In genomic region chr3:186544281-186544680, GRCh38 we compare ENCODE assay signal across 18 cellular contexts. TPM values are rescaled to one million over a fixed set of nuclear protein-coding genes. Genes with fewer than 3 reads are reported as not detected.
DNase-seq lines count a peak whose midpoint lies in the region; ATAC-seq, FAIRE-seq and TF ChIP-seq lines count a peak whose summit lies in the region.
"Had no signal": no experiment of that assay in that cellular context is flagged by ENCODE, and none has a peak within 500 bp of the region (broad histone marks: within the 10 kb centered on the region; RNA-seq: fewer than 3 reads in every experiment).

Gene CRYGS, minus strand, starts transcription at chr3:186544380. Its CDS starts 54 bp downstream, at chr3:186544326.

- no peak for ATAC-seq in K562
- no peak for ATAC-seq in activated CD8-positive, alpha-beta T cell treated with anti-CD3 and anti-CD28 coated beads, Interleukin-2, amount 10 ng/mL, durations not matched to agents 7 days and 5 days

- no peaks in the 10 kb centered on the region for H3K9me1 ChIP-seq in K562 (ENCODE audit: control insufficient read depth, insufficient read depth, low read length)

- in situ Hi-C loops in K562 (cut with MboI) = loop anchor here (5.0 kb wide), 2 partner anchors 287 to 562 kb away; no protein-coding TSS in a partner anchor

- 91% methylated on average over 2 of the region's 2 CpGs for WGBS in K562 (ENCODE audit: insufficient coverage, low coverage, missing lambda C conversion rate)

- H3K9me3 Mint-ChIP-seq in activated CD8-positive, alpha-beta T cell treated with anti-CD3 and anti-CD28 coated beads, Interleukin-2, amount 10 ng/mL, durations not matched to agents 7 days and 5 days (ENCODE audit: insufficient read depth) = no peaks in the 10 kb centered on the region
- H3K9me3 Mint-ChIP-seq: CD4-positive, alpha-beta T cell had no signal

- H3K27ac ChIP-seq in DOHH2 (ENCODE audit: low read depth, low read length) (no peak within 1 kb of the TSS), OCI-LY7 (ENCODE audit: low read depth, low read length, poor library complexity, severe bottlenecking) (no peak within 1 kb of the TSS), K562 (ENCODE audit: extremely low read depth, low read depth, low read length) (no peak within 1 kb of the TSS), osteoblast (ENCODE audit: low read depth, low read length) (peak within 1 kb of the TSS; percentile 4)

- no peaks in the 10 kb centered on the region for H3K9me2 ChIP-seq in DOHH2 (replicated peaks; ENCODE audit: control insufficient read depth, low read length)
- H3K9me2 ChIP-seq in OCI-LY7 (ENCODE audit: insufficient read depth, low read length) = no peaks in the 10 kb centered on the region

- no peak for FAIRE-seq in K562 (lab: Jason Lieb, UNC)
- FAIRE-seq: G401.6 had no signal

- TF ChIP-seq CTCF in DOHH2 (IDR thresholded peaks at IDR 0.05; ENCODE audit: low read depth, low read length, poor library complexity, severe bottlenecking) = no peak
- TF ChIP-seq CTCF in OCI-LY7 (conservative IDR thresholded peaks at IDR 0.05; ENCODE audit: low read length) = no peak
- TF ChIP-seq CTCF in K562 (IDR thresholded peaks at IDR 0.05 in 2 of 3, conservative IDR thresholded peaks at IDR 0.05 in 1 of 3; ENCODE audit: insufficient read depth in 2 of 3, low read depth in 1 of 3, low read length in 3 of 3) = no peak
- no peak for TF ChIP-seq CTCF in osteoblast (IDR thresholded peaks at IDR 0.05; ENCODE audit: extremely low read depth, low read depth, low read length)
- TF ChIP-seq CTCF in BE2C (IDR thresholded peaks at IDR 0.05; ENCODE audit: low read depth, low read length) = no peak

- 0 out of 2 replicates have a peak, but pooled peaks cover 6% of the 10 kb centered on the region for H3F3A ChIP-seq in DOHH2 (ENCODE audit: control insufficient read depth, insufficient read depth)

- H3K4me1 Mint-ChIP-seq in activated CD8-positive, alpha-beta T cell treated with anti-CD3 and anti-CD28 coated beads, Interleukin-2, amount 10 ng/mL, durations not matched to agents 7 days and 5 days (ENCODE audit: low read depth) = peaks cover 8% of the 10 kb centered on the region

- intact Hi-C loops in OCI-LY7 (cut with micrococcal nuclease; ENCODE audit: unreplicated experiment) (no loop called here), K562 (cut with micrococcal nuclease) (loop anchor here (10.0 kb wide), 1 partner anchor 71 kb away; the partner anchor contains the start of gene AHSG)

- H3K36me3 ChIP-seq in DOHH2 (ENCODE audit: control insufficient read depth, low read length) = peaks cover 24% of the 10 kb centered on the region
- H3K36me3 ChIP-seq in OCI-LY7 (ENCODE audit: insufficient read depth, low read length) = peaks cover 38% of the 10 kb centered on the region
- peaks cover 34% of the 10 kb centered on the region; the same call in 2 of the 3 replicates for H3K36me3 ChIP-seq in K562 (ENCODE audit: control insufficient read depth, insufficient read depth, low read length)
- peaks cover 5% of the 10 kb centered on the region for H3K36me3 ChIP-seq in osteoblast (ENCODE audit: insufficient read depth, low read length)
- H3K36me3 ChIP-seq in BE2C = peaks cover 13% of the 10 kb centered on the region

- TF ChIP-seq RAD21 in K562 (CRISPR knock-in tag; conservative IDR thresholded peaks at IDR 0.05 in 1 of 2, IDR thresholded peaks at IDR 0.05 in 1 of 2) = no peak

- H3K9me3 ChIP-seq in DOHH2 (ENCODE audit: control insufficient read depth, insufficient read depth, low read length) = no peaks in the 10 kb centered on the region
- H3K9me3 ChIP-seq in OCI-LY7 (ENCODE audit: low read length) = no peaks in the 10 kb centered on the region
- no peaks in the 10 kb centered on the region for H3K9me3 ChIP-seq in K562 (replicated peaks; ENCODE audit: control insufficient read depth, insufficient read depth, low read depth, low read length)
- H3K9me3 ChIP-seq in osteoblast (ENCODE audit: low read depth, low read length) = no peaks in the 10 kb centered on the region
- H3K9me3 ChIP-seq in BE2C = no peaks in the 10 kb centered on the region

- no peak within 1 kb of the TSS for H3K27ac Mint-ChIP-seq in activated CD8-positive, alpha-beta T cell treated with anti-CD3 and anti-CD28 coated beads, Interleukin-2, amount 10 ng/mL, durations not matched to agents 7 days and 5 days
- H3K27ac Mint-ChIP-seq: B cell; CD4-positive, alpha-beta T cell had no signal

- H3K36me3 Mint-ChIP-seq in activated CD8-positive, alpha-beta T cell treated with anti-CD3 and anti-CD28 coated beads, Interleukin-2, amount 10 ng/mL, durations not matched to agents 7 days and 5 days (ENCODE audit: low read depth) = peaks cover 16% of the 10 kb centered on the region

- H3K4me1 ChIP-seq in DOHH2 (ENCODE audit: control insufficient read depth, low read length) (peaks cover 15% of the 10 kb centered on the region), OCI-LY7 (ENCODE audit: insufficient read depth, low read length, poor library complexity, severe bottlenecking) (peaks cover 16% of the 10 kb centered on the region), K562 (replicated peaks in 1 of 2; ENCODE audit: control insufficient read depth in 2 of 2, insufficient read depth in 2 of 2, low read length in 2 of 2) (no peaks in the 10 kb centered on the region), osteoblast (ENCODE audit: insufficient read depth, low read length) (peaks cover 19% of the 10 kb centered on the region), BE2C (peaks cover 9% of the 10 kb centered on the region)

- H3K4me3 ChIP-seq in DOHH2 (ENCODE audit: low read length) (no peak within 1 kb of the TSS), OCI-LY7 (ENCODE audit: low read depth, low read length, poor library complexity, severe bottlenecking) (no peak within 1 kb of the TSS), K562 (no peak within 1 kb of the TSS), osteoblast (ENCODE audit: insufficient read depth, low read length) (no peak within 1 kb of the TSS), BE2C (ENCODE audit: low read depth, low read length) (no peak within 1 kb of the TSS)

- TF ChIP-seq POLR2A in K562 (conservative IDR thresholded peaks at IDR 0.05) = no peak

- CTCF ChIA-PET in OCI-LY7 (lab: Charles Lee; ENCODE audit: unreplicated experiment) (no interaction called here), K562 (lab: Yijun Ruan, JAX; ENCODE audit: low intra/inter-chr PET ratio) (no interaction called here)
- CTCF ChIA-PET in activated CD8-positive, alpha-beta T cell treated with anti-CD3 and anti-CD28 coated beads, Interleukin-2, amount 10 ng/mL, durations not matched to agents 7 days and 5 days (lab: Charles Lee) = interaction anchor here (1.1 to 7.8 kb wide), 3 partner anchors 9 to 601 kb away, joined by 4 to 64 read pairs (median 5); no protein-coding TSS in a partner anchor

- H3K27me3 ChIP-seq in DOHH2 (ENCODE audit: control insufficient read depth, low read length) = no peaks in the 10 kb centered on the region
- H3K27me3 ChIP-seq in K562 (ENCODE audit: control insufficient read depth in 2 of 2, insufficient read depth in 2 of 2, low read length in 2 of 2) = no peaks in the 10 kb centered on the region
- no peaks in the 10 kb centered on the region for H3K27me3 ChIP-seq in osteoblast (ENCODE audit: insufficient read depth, low read length)
- H3K27me3 ChIP-seq in BE2C = no peaks in the 10 kb centered on the region

- no peaks in the 10 kb centered on the region for H3K27me3 Mint-ChIP-seq in activated CD8-positive, alpha-beta T cell treated with anti-CD3 and anti-CD28 coated beads, Interleukin-2, amount 10 ng/mL, durations not matched to agents 7 days and 5 days (ENCODE audit: low read depth)
- H3K27me3 Mint-ChIP-seq: B cell; CD4-positive, alpha-beta T cell had no signal

- POLR2A ChIA-PET in OCI-LY7 (lab: Charles Lee) = interaction anchor here (0.6 to 1.3 kb wide), 2 partner anchors 8 to 326 kb away, joined by 4 to 5 read pairs; no protein-coding TSS in a partner anchor
- POLR2A ChIA-PET in K562 (lab: Yijun Ruan, JAX) = no interaction called here
- POLR2A ChIA-PET in activated CD8-positive, alpha-beta T cell treated with anti-CD3 and anti-CD28 coated beads, Interleukin-2, amount 10 ng/mL, durations not matched to agents 7 days and 5 days (lab: Charles Lee) = interaction anchor here (0.8 kb wide), 1 partner anchor 26 kb away, joined by 3 read pairs; the partner anchor contains the start of gene DNAJB11

- no peak within 1 kb of the TSS for H3K4me3 Mint-ChIP-seq in activated CD8-positive, alpha-beta T cell treated with anti-CD3 and anti-CD28 coated beads, Interleukin-2, amount 10 ng/mL, durations not matched to agents 7 days and 5 days
- H3K4me3 Mint-ChIP-seq: B cell; CD4-positive, alpha-beta T cell had no signal

- DNase-seq in OCI-LY7 (ENCODE audit: low spot score) (no peak), K562 (ENCODE audit: extremely low read depth in 1 of 4, low spot score in 3 of 4) (no peak), osteoblast (ENCODE audit: insufficient read length, low spot score, missing footprints) (peak; percentile 68), Ammon's horn (ENCODE audit: low spot score) (no peak), BE2C (no peak), GM19238 (ENCODE audit: insufficient read length, low spot score) (no peak)
- no peak for DNase-seq in activated CD8-positive, alpha-beta T cell treated with anti-CD3 and anti-CD28 coated beads, Interleukin-2, amount 10 ng/mL, durations not matched to agents 7 days and 5 days
- DNase-seq: CD4-positive, alpha-beta T cell; DMS79; GOT3; Kasumi-1; NCI-H187; NCI-H69; RPMI8226; SIG-M5 had no signal

- no peak within 1 kb of the TSS for H3K9ac ChIP-seq in K562 (ENCODE audit: insufficient read depth in 1 of 2, low read depth in 2 of 2, low read length in 2 of 2)

- no peaks in the 10 kb centered on the region for H4K20me1 ChIP-seq in DOHH2 (ENCODE audit: control insufficient read depth, insufficient read depth, low read depth, low read length)
- H4K20me1 ChIP-seq in OCI-LY7 (ENCODE audit: insufficient read depth, low read length) = no peaks in the 10 kb centered on the region
- no peaks in the 10 kb centered on the region for H4K20me1 ChIP-seq in K562 (replicated peaks; ENCODE audit: control insufficient read depth, insufficient read depth, low read length)
- H4K20me1 ChIP-seq in osteoblast (ENCODE audit: insufficient read depth, low read length) = no peaks in the 10 kb centered on the region

- H3K4me2 ChIP-seq in DOHH2 (ENCODE audit: low read length) (0 out of 2 replicates have a peak within 1 kb of the TSS, but pooled peaks have one; percentile 25), OCI-LY7 (ENCODE audit: low read length) (0 out of 2 replicates have a peak within 1 kb of the TSS, but pooled peaks have one; percentile 7), K562 (ENCODE audit: insufficient read depth, low read length) (no peak within 1 kb of the TSS), osteoblast (ENCODE audit: insufficient read depth, low read length) (no peak within 1 kb of the TSS)

- TF ChIP-seq EP300 in K562 (IDR thresholded peaks at IDR 0.05; ENCODE audit: low read length) = no peak

- BruUV-seq in OCI-LY7 (replicated peaks; lab: Mats Ljungman, UMichigan) = no TSS peak
- no TSS peak for BruUV-seq in K562 (replicated peaks; lab: Mats Ljungman, UMichigan)

- no peak within 1 kb of the TSS for H2AFZ ChIP-seq in OCI-LY7 (ENCODE audit: low read length)
- H2AFZ ChIP-seq in K562 (ENCODE audit: low read depth, low read length) = no peak within 1 kb of the TSS
- no peak within 1 kb of the TSS for H2AFZ ChIP-seq in osteoblast (ENCODE audit: low read length)

- no peaks in the 10 kb centered on the region for H3K79me2 ChIP-seq in DOHH2 (ENCODE audit: control insufficient read depth, low read length)
- H3K79me2 ChIP-seq in OCI-LY7 (ENCODE audit: insufficient read depth, low read depth, low read length) = no peaks in the 10 kb centered on the region
- H3K79me2 ChIP-seq in K562 (ENCODE audit: control insufficient read depth, insufficient read depth, low read length) = no peaks in the 10 kb centered on the region
- no peaks in the 10 kb centered on the region for H3K79me2 ChIP-seq in osteoblast (ENCODE audit: insufficient read depth, low read length)

RNA-seq across cellular contexts. Expression of gene CRYGS, which starts in this region (rescaled TPM):
- 6.5 and 7.0 TPM in 2 replicates for total RNA-seq in OCI-LY7 (2014; rRNA removed; shearing (Covaris generic))
- 3.5 and 6.5 TPM in 2 replicates for total RNA-seq in OCI-LY7 (2022)
- 11.2 and 13.2 TPM in 2 replicates for total RNA-seq in K562 (2011; cell fraction: chromatin; rRNA removed; ENCODE audit: low replicate concordance)
- 5.3 and 6.4 TPM in 2 replicates for total RNA-seq in K562 (2011; cell fraction: nucleolus; rRNA removed)
- total RNA-seq in K562 (2011; cell fraction: nucleoplasm; rRNA removed) = 6.7 and 10.9 TPM in 2 replicates
- 2.1 and 3.8 TPM in 2 replicates for total RNA-seq in K562 (2014; rRNA removed)
- 2.0 and 2.4 TPM in 2 replicates for total RNA-seq in K562 (2014; rRNA removed; fragmentation: Illumina TruSeq; extraction: Trizol)
- 1.8 and 1.9 TPM in 2 replicates for total RNA-seq in K562 (2015; rRNA removed; fragmentation: Illumina TruSeq; extraction: Trizol)
- total RNA-seq in K562 (2021) = 1.5 and 1.6 TPM in 2 replicates
- polyA plus RNA-seq in K562 (2011; rRNA removed) = 3.5 and 5.5 TPM in 2 replicates
- polyA plus RNA-seq in K562 (2011; cell fraction: cytosol; rRNA removed) = 0.46 and 2.0 TPM in 2 replicates
- polyA plus RNA-seq in K562 (2011; cell fraction: nucleus; rRNA removed) = 21.0 and 26.9 TPM in 2 replicates
- 1.2 and 4.0 TPM in 2 replicates for polyA plus RNA-seq in K562 (2012)
- polyA plus RNA-seq in K562 (2014; fragmentation: Illumina TruSeq; extraction: Trizol) = 1.0 and 1.8 TPM in 2 replicates
- polyA plus RNA-seq in K562 (2014; fragmentation: Nextera tagmentation; extraction: Ambion mirVana) = 1 to 10 TPM; 1.9 to 2.0 TPM
- 3.0 and 3.7 TPM in 2 replicates for polyA plus RNA-seq in K562 (2014; rRNA removed)
- polyA minus RNA-seq in K562 (2011; rRNA and poly(A)+ RNA removed) = 3.3 and 4.4 TPM in 2 replicates
- polyA minus RNA-seq in K562 (2011; cell fraction: cytosol; rRNA and poly(A)+ RNA removed) = 2.1 TPM in 1 of 2 replicates, not detected in the other
- 6.7 and 11.4 TPM in 2 replicates for polyA minus RNA-seq in K562 (2011; cell fraction: nucleus; rRNA and poly(A)+ RNA removed)
- 0.88 and 1.8 TPM in 2 replicates for total RNA-seq in osteoblast
- 16.2 TPM for polyA plus RNA-seq in BE2C (2012; ENCODE audit: insufficient read depth, insufficient read length, low read depth)
- total RNA-seq in activated CD8-positive, alpha-beta T cell treated with anti-CD3 and anti-CD28 coated beads, Interleukin-2, amount 10 ng/mL, durations not matched to agents 7 days and 5 days = 1 to 10 TPM; 4.6 to 5.6 TPM

Comparison
In these comparisons a context has a peak if more than half of its experiments do, and no peak if none do; other contexts are left out.
1. H3K4me2 ChIP-seq: peak in DOHH2 (single experiment) and OCI-LY7 (single experiment); none in K562 (single experiment) and osteoblast (single experiment).